1 cellular context compared by ENCODE assay signal in the genomic region with DNA sequence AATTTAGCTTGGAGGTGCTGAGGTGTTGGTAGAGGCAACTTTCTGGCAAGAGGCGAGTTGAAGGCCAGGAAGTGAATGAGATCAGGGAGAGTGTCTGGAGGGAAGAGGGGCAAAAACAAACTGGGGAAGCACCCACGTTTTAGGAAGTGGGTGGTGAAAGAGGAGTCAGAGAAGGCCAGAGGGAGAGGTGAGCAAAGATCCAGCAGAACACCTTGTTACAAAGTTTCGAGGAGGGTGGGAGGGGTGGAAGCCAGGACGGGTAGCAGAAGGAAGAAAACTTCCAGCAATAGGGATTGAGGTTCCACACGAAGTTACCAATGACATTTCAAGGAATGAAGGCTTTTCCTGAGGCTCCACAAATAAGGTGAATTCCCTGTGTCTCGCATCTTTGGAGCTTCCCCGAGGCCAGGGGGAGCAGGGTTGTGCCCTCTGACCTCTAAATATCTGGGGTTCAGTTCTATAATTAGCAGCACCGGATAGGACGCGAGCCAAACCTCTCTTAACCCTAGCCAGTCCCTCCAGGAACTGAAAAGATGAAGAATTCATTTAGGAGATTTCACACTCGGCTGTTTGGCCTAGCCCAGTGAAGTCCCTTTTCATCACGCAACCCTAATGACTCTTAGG.
TF ChIP-seq lines count a peak whose summit lies in the region.

No MANE protein-coding gene starts in this region.

TF ChIP-seq in K562, 482 proteins besides CTCF, POLR2A, EP300 and RAD21 (continued from another document and continues in another):
- TF ChIP-seq ZNF75A (CRISPR knock-in tag; IDR thresholded peaks at IDR 0.05) (0 out of 2 replicates have a peak, but pooled peaks have one; percentile 73), GATAD2A (IDR thresholded peaks at IDR 0.05) (0 out of 2 replicates have a peak, but pooled peaks have one; percentile 41), ARNT (IDR thresholded peaks at IDR 0.05) (0 out of 4 replicates have a peak, but pooled peaks of 1 of the 2 experiments have one; percentile 28), IRF2 (CRISPR knock-in tag; IDR thresholded peaks at IDR 0.05) (no peak), ZNF766 (CRISPR knock-in tag; conservative IDR thresholded peaks at IDR 0.05) (no peak), CBFB (CRISPR knock-in tag; IDR thresholded peaks at IDR 0.05) (no peak), ZZZ3 (IDR thresholded peaks at IDR 0.05) (no peak), BRD4 (IDR thresholded peaks at IDR 0.05) (no peak; the same call in 1 of the 2 replicates), ZNF785 (CRISPR knock-in tag; IDR thresholded peaks at IDR 0.05) (no peak), TEAD2 (tag; IDR thresholded peaks at IDR 0.05) (no peak), PHB2 (IDR thresholded peaks at IDR 0.05; ENCODE audit: low read depth) (peak; percentile 11; the same call in 1 of the 2 replicates), ATF1 (CRISPR knock-in tag; IDR thresholded peaks at IDR 0.05) (no peak; the same call in 1 of the 2 replicates), ATF1 (tag; IDR thresholded peaks at IDR 0.05) (peak; percentile 88), MAFF (IDR thresholded peaks at IDR 0.05; ENCODE audit: low read length) (no peak), HMGN3 (IDR thresholded peaks at IDR 0.05; ENCODE audit: borderline replicate concordance, extremely low read depth, insufficient read length, low read depth, low read length) (no peak), ZNF232 (CRISPR knock-in tag; IDR thresholded peaks at IDR 0.05) (no peak), SUPT5H (IDR thresholded peaks at IDR 0.05) (no peak), IFI16 (CRISPR knock-in tag; IDR thresholded peaks at IDR 0.05) (no peak), PTBP1 (IDR thresholded peaks at IDR 0.05; ENCODE audit: low read depth, low read length) (no peak), PHF8 (IDR thresholded peaks at IDR 0.05; ENCODE audit: borderline replicate concordance, low read length) (no peak; the same call in 1 of the 2 replicates), DPF2 (IDR thresholded peaks at IDR 0.05) (peak; percentile 82), ZNF41 (CRISPR knock-in tag; conservative IDR thresholded peaks at IDR 0.05) (no peak), RNF2 (IDR thresholded peaks at IDR 0.05) (peak; percentile 8; the same call in 1 of the 2 replicates)
- TF ChIP-seq, protein P1, sequence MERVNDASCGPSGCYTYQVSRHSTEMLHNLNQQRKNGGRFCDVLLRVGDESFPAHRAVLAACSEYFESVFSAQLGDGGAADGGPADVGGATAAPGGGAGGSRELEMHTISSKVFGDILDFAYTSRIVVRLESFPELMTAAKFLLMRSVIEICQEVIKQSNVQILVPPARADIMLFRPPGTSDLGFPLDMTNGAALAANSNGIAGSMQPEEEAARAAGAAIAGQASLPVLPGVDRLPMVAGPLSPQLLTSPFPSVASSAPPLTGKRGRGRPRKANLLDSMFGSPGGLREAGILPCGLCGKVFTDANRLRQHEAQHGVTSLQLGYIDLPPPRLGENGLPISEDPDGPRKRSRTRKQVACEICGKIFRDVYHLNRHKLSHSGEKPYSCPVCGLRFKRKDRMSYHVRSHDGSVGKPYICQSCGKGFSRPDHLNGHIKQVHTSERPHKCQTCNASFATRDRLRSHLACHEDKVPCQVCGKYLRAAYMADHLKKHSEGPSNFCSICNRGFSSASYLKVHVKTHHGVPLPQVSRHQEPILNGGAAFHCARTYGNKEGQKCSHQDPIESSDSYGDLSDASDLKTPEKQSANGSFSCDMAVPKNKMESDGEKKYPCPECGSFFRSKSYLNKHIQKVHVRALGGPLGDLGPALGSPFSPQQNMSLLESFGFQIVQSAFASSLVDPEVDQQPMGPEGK (CRISPR knock-in tag; IDR thresholded peaks at IDR 0.05; ENCODE audit: borderline replicate concordance), result no peak
- TF ChIP-seq, protein P2, sequence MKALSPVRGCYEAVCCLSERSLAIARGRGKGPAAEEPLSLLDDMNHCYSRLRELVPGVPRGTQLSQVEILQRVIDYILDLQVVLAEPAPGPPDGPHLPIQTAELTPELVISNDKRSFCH (CRISPR knock-in tag; IDR thresholded peaks at IDR 0.05), result no peak
- TF ChIP-seq, protein P2 (tag; IDR thresholded peaks at IDR 0.05), result peak; percentile 74; the same call in 1 of the 2 replicates
- TF ChIP-seq, protein P3, sequence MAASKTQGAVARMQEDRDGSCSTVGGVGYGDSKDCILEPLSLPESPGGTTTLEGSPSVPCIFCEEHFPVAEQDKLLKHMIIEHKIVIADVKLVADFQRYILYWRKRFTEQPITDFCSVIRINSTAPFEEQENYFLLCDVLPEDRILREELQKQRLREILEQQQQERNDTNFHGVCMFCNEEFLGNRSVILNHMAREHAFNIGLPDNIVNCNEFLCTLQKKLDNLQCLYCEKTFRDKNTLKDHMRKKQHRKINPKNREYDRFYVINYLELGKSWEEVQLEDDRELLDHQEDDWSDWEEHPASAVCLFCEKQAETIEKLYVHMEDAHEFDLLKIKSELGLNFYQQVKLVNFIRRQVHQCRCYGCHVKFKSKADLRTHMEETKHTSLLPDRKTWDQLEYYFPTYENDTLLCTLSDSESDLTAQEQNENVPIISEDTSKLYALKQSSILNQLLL (CRISPR knock-in tag; IDR thresholded peaks at IDR 0.05; ENCODE audit: borderline replicate concordance), result no peak
- TF ChIP-seq, protein P4, sequence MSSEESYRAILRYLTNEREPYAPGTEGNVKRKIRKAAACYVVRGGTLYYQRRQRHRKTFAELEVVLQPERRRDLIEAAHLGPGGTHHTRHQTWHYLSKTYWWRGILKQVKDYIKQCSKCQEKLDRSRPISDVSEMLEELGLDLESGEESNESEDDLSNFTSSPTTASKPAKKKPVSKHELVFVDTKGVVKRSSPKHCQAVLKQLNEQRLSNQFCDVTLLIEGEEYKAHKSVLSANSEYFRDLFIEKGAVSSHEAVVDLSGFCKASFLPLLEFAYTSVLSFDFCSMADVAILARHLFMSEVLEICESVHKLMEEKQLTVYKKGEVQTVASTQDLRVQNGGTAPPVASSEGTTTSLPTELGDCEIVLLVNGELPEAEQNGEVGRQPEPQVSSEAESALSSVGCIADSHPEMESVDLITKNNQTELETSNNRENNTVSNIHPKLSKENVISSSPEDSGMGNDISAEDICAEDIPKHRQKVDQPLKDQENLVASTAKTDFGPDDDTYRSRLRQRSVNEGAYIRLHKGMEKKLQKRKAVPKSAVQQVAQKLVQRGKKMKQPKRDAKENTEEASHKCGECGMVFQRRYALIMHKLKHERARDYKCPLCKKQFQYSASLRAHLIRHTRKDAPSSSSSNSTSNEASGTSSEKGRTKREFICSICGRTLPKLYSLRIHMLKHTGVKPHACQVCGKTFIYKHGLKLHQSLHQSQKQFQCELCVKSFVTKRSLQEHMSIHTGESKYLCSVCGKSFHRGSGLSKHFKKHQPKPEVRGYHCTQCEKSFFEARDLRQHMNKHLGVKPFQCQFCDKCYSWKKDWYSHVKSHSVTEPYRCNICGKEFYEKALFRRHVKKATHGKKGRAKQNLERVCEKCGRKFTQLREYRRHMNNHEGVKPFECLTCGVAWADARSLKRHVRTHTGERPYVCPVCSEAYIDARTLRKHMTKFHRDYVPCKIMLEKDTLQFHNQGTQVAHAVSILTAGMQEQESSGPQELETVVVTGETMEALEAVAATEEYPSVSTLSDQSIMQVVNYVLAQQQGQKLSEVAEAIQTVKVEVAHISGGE (CRISPR knock-in tag; IDR thresholded peaks at IDR 0.05), result no peak
- TF ChIP-seq, protein P5, sequence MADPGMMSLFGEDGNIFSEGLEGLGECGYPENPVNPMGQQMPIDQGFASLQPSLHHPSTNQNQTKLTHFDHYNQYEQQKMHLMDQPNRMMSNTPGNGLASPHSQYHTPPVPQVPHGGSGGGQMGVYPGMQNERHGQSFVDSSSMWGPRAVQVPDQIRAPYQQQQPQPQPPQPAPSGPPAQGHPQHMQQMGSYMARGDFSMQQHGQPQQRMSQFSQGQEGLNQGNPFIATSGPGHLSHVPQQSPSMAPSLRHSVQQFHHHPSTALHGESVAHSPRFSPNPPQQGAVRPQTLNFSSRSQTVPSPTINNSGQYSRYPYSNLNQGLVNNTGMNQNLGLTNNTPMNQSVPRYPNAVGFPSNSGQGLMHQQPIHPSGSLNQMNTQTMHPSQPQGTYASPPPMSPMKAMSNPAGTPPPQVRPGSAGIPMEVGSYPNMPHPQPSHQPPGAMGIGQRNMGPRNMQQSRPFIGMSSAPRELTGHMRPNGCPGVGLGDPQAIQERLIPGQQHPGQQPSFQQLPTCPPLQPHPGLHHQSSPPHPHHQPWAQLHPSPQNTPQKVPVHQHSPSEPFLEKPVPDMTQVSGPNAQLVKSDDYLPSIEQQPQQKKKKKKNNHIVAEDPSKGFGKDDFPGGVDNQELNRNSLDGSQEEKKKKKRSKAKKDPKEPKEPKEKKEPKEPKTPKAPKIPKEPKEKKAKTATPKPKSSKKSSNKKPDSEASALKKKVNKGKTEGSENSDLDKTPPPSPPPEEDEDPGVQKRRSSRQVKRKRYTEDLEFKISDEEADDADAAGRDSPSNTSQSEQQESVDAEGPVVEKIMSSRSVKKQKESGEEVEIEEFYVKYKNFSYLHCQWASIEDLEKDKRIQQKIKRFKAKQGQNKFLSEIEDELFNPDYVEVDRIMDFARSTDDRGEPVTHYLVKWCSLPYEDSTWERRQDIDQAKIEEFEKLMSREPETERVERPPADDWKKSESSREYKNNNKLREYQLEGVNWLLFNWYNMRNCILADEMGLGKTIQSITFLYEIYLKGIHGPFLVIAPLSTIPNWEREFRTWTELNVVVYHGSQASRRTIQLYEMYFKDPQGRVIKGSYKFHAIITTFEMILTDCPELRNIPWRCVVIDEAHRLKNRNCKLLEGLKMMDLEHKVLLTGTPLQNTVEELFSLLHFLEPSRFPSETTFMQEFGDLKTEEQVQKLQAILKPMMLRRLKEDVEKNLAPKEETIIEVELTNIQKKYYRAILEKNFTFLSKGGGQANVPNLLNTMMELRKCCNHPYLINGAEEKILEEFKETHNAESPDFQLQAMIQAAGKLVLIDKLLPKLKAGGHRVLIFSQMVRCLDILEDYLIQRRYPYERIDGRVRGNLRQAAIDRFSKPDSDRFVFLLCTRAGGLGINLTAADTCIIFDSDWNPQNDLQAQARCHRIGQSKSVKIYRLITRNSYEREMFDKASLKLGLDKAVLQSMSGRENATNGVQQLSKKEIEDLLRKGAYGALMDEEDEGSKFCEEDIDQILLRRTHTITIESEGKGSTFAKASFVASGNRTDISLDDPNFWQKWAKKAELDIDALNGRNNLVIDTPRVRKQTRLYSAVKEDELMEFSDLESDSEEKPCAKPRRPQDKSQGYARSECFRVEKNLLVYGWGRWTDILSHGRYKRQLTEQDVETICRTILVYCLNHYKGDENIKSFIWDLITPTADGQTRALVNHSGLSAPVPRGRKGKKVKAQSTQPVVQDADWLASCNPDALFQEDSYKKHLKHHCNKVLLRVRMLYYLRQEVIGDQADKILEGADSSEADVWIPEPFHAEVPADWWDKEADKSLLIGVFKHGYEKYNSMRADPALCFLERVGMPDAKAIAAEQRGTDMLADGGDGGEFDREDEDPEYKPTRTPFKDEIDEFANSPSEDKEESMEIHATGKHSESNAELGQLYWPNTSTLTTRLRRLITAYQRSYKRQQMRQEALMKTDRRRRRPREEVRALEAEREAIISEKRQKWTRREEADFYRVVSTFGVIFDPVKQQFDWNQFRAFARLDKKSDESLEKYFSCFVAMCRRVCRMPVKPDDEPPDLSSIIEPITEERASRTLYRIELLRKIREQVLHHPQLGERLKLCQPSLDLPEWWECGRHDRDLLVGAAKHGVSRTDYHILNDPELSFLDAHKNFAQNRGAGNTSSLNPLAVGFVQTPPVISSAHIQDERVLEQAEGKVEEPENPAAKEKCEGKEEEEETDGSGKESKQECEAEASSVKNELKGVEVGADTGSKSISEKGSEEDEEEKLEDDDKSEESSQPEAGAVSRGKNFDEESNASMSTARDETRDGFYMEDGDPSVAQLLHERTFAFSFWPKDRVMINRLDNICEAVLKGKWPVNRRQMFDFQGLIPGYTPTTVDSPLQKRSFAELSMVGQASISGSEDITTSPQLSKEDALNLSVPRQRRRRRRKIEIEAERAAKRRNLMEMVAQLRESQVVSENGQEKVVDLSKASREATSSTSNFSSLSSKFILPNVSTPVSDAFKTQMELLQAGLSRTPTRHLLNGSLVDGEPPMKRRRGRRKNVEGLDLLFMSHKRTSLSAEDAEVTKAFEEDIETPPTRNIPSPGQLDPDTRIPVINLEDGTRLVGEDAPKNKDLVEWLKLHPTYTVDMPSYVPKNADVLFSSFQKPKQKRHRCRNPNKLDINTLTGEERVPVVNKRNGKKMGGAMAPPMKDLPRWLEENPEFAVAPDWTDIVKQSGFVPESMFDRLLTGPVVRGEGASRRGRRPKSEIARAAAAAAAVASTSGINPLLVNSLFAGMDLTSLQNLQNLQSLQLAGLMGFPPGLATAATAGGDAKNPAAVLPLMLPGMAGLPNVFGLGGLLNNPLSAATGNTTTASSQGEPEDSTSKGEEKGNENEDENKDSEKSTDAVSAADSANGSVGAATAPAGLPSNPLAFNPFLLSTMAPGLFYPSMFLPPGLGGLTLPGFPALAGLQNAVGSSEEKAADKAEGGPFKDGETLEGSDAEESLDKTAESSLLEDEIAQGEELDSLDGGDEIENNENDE (IDR thresholded peaks at IDR 0.05; ENCODE audit: low read depth, low read length), result no peak
- TF ChIP-seq, protein P6, sequence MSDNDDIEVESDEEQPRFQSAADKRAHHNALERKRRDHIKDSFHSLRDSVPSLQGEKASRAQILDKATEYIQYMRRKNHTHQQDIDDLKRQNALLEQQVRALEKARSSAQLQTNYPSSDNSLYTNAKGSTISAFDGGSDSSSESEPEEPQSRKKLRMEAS (CRISPR knock-in tag; IDR thresholded peaks at IDR 0.05), result peak; percentile 45
- TF ChIP-seq, protein P7, sequence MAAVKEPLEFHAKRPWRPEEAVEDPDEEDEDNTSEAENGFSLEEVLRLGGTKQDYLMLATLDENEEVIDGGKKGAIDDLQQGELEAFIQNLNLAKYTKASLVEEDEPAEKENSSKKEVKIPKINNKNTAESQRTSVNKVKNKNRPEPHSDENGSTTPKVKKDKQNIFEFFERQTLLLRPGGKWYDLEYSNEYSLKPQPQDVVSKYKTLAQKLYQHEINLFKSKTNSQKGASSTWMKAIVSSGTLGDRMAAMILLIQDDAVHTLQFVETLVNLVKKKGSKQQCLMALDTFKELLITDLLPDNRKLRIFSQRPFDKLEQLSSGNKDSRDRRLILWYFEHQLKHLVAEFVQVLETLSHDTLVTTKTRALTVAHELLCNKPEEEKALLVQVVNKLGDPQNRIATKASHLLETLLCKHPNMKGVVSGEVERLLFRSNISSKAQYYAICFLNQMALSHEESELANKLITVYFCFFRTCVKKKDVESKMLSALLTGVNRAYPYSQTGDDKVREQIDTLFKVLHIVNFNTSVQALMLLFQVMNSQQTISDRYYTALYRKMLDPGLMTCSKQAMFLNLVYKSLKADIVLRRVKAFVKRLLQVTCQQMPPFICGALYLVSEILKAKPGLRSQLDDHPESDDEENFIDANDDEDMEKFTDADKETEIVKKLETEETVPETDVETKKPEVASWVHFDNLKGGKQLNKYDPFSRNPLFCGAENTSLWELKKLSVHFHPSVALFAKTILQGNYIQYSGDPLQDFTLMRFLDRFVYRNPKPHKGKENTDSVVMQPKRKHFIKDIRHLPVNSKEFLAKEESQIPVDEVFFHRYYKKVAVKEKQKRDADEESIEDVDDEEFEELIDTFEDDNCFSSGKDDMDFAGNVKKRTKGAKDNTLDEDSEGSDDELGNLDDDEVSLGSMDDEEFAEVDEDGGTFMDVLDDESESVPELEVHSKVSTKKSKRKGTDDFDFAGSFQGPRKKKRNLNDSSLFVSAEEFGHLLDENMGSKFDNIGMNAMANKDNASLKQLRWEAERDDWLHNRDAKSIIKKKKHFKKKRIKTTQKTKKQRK (IDR thresholded peaks at IDR 0.05; ENCODE audit: borderline replicate concordance, low read depth, low read length), result no peak
